ENCODE assay signal across 7 cellular contexts in the genomic region with DNA sequence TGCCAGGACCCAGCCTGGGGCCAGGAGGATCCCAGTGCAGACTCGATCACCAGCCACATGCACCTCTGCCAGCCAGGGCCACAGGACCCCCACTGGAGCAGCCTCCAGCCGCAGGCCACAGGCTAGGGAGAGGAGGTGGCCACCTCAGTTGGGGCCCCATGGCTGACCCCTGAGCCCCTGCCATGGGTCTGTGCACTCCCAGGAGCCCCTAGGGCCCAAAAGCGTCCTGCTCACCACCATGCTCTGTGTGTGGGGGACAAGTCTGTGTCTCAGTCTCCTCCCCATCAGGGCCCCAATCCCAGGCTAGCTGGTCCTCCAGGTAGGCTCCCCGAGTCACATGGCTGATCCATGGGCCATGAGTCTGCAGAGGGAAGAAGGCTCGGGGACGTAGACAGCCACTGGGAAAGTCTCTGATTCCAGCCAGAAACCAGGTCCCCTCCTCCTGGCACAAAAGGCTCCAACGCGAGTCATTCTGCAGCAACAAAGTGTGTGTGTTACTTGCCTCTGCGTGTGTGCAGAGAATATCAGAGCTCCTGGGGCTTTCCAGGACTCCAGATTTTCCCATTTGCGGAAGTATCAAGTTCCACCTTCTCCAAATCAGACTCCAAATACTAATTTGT. TPM values are rescaled to one million over a fixed set of nuclear protein-coding genes. Genes with fewer than 3 reads are reported as not detected.
DNase-seq lines count a peak whose midpoint lies in the region; ATAC-seq and TF ChIP-seq lines count a peak whose summit lies in the region.
"Had no signal": no experiment of that assay in that cellular context is flagged by ENCODE, and none has a peak within 500 bp of the region (broad histone marks: within the 10 kb centered on the region; RNA-seq: fewer than 3 reads in every experiment).

No MANE protein-coding gene starts in this region.

- DNase-seq in DND-41 (no peak), RWPE2 (ENCODE audit: low spot score) (no peak), cardiac muscle cell (ENCODE audit: low read depth in 1 of 2, low spot score in 1 of 2) (no peak), testis (peak; percentile 43), NCI-H1694 (lab: John Stamatoyannopoulos, UW) (no peak)

- H3K9me3 ChIP-seq in DND-41 (ENCODE audit: insufficient read depth, low read length, severe bottlenecking), result no peaks in the 10 kb centered on the region
- no peaks in the 10 kb centered on the region for H3K9me3 ChIP-seq in RWPE2 (ENCODE audit: severe bottlenecking)
- H3K9me3 ChIP-seq in cardiac muscle cell (ENCODE audit: low read depth), result no peaks in the 10 kb centered on the region
- no peaks in the 10 kb centered on the region for H3K9me3 ChIP-seq in testis

- H4K20me1 ChIP-seq in DND-41 (ENCODE audit: insufficient read depth, low read length), result no peaks in the 10 kb centered on the region

- WGBS in testis, 2 donors, result 14% methylated on average over 5 to 10 of the region's 10 CpGs

- peak; percentile 2; the same call in 2 of the 3 replicates for ATAC-seq in DND-41 (ENCODE audit: insufficient read depth, low read depth)
- ATAC-seq in RWPE2 (ENCODE audit: low read depth), result peak; percentile 4
- ATAC-seq in GM19397 (IDR thresholded peaks at IDR 0.05; ENCODE audit: unreplicated experiment), result no peak

- H3K9ac ChIP-seq in DND-41 (ENCODE audit: low read depth, low read length), result peak overlapping the region; percentile 49

- H3K36me3 ChIP-seq in DND-41 (ENCODE audit: insufficient read depth, low read length) (no peaks in the 10 kb centered on the region), RWPE2 (ENCODE audit: low read depth) (no peaks in the 10 kb centered on the region), cardiac muscle cell (no peaks in the 10 kb centered on the region), testis (ENCODE audit: low read depth, missing control alignments) (no peaks in the 10 kb centered on the region)

- H3K4me1 ChIP-seq in DND-41 (ENCODE audit: insufficient read depth, low read length) (peaks cover 18% of the 10 kb centered on the region), RWPE2 (ENCODE audit: insufficient read depth, poor library complexity, severe bottlenecking) (peaks cover 26% of the 10 kb centered on the region), cardiac muscle cell (ENCODE audit: low read depth) (peaks cover 7% of the 10 kb centered on the region), testis (peaks cover 10% of the 10 kb centered on the region)

- TF ChIP-seq CTCF in DND-41 (IDR thresholded peaks at IDR 0.05; ENCODE audit: borderline replicate concordance, extremely low read depth, low read length, poor library complexity, severe bottlenecking) (no peak), RWPE2 (IDR thresholded peaks at IDR 0.05; ENCODE audit: poor library complexity, severe bottlenecking) (no peak), cardiac muscle cell (IDR thresholded peaks at IDR 0.05; ENCODE audit: low read depth, low read length) (no peak), testis (IDR thresholded peaks at IDR 0.05) (no peak)

- peak overlapping the region in 1 of 2 experiments; percentile 47; a peak in 2 of 4 replicates for H3K4me3 ChIP-seq in DND-41 (ENCODE audit: low read depth in 1 of 2, low read length in 2 of 2)
- peak overlapping the region; percentile 6 for H3K4me3 ChIP-seq in RWPE2 (ENCODE audit: severe bottlenecking)
- H3K4me3 ChIP-seq in cardiac muscle cell, result peak overlapping the region; percentile 12
- peak overlapping the region; percentile 31 to 52 for H3K4me3 ChIP-seq in testis

- H3K27ac ChIP-seq in DND-41 (ENCODE audit: low read length) (peak overlapping the region; percentile 63), RWPE2 (ENCODE audit: poor library complexity, severe bottlenecking) (peak overlapping the region; percentile 84), cardiac muscle cell (peak overlapping the region; percentile 79), testis (peak overlapping the region; percentile 35 to 81)

- H3K27me3 ChIP-seq in DND-41 (ENCODE audit: insufficient read depth, low read length, poor library complexity), result no peaks in the 10 kb centered on the region
- no peaks in the 10 kb centered on the region for H3K27me3 ChIP-seq in RWPE2 (ENCODE audit: insufficient read depth, poor library complexity, severe bottlenecking)
- peaks cover 10% of the 10 kb centered on the region for H3K27me3 ChIP-seq in cardiac muscle cell
- no peaks in the 10 kb centered on the region for H3K27me3 ChIP-seq in testis

- peak overlapping the region; percentile 74 for H2AFZ ChIP-seq in DND-41 (ENCODE audit: low read depth, low read length)

- intact Hi-C loops in testis (cut with DNase I; ENCODE audit: low total_unique reads), result loop anchor here (10.0 kb wide), 2 partner anchors 57 to 157 kb away; a partner anchor contains a TSS

- no peaks in the 10 kb centered on the region for H3K79me2 ChIP-seq in DND-41 (ENCODE audit: insufficient read depth, low read length)

- TF ChIP-seq POLR2A in testis (IDR thresholded peaks at IDR 0.05), result no peak

- peak overlapping the region; percentile 65 for H3K4me2 ChIP-seq in DND-41 (ENCODE audit: insufficient read depth, low read length)

RNA-seq across cellular contexts. Expression of a gene that starts 6.1 kb away (rescaled TPM):
- 11.6 TPM in 2 replicates for total RNA-seq in cardiac muscle cell
- 19.5 and 22.5 TPM in 2 replicates for polyA plus RNA-seq in cardiac muscle cell
- total RNA-seq in testis, result under 1 TPM; 0.74 to 0.79 TPM
- polyA plus RNA-seq in testis (ENCODE audit: insufficient read depth, low read depth, low replicate concordance), result 1.5 TPM
- total RNA-seq: HT1080 had no signal

RNA-seq across cellular contexts. Expression of a gene that starts 8.3 kb away (rescaled TPM):
- total RNA-seq in cardiac muscle cell, result 0.63 and 1.1 TPM in 2 replicates
- 1.8 and 3.3 TPM in 2 replicates for polyA plus RNA-seq in cardiac muscle cell
- total RNA-seq in testis, result 1 to 10 TPM; 7.1 to 8.3 TPM
- 5.4 TPM for polyA plus RNA-seq in testis (ENCODE audit: insufficient read depth, low read depth, low replicate concordance)

RNA-seq across cellular contexts. Expression of a gene that starts 24.1 kb away (rescaled TPM):
- total RNA-seq in cardiac muscle cell (88.8 and 112 TPM in 2 replicates), testis (100 to 1,000 TPM in 1 of 2 donors, 10 to 100 TPM in 1; 96.9 to 111 TPM)
- polyA plus RNA-seq in cardiac muscle cell (63.0 and 80.6 TPM in 2 replicates), testis (ENCODE audit: insufficient read depth, low read depth, low replicate concordance) (86.0 TPM)

RNA-seq across cellular contexts. Expression of a gene that starts 33.4 kb away (rescaled TPM):
- total RNA-seq in cardiac muscle cell (109 and 121 TPM in 2 replicates), testis (10 to 100 TPM; 68.8 to 69.1 TPM)
- polyA plus RNA-seq in cardiac muscle cell (147 and 151 TPM in 2 replicates), testis (ENCODE audit: insufficient read depth, low read depth, low replicate concordance) (34.5 TPM)

RNA-seq across cellular contexts. Expression of a gene that starts 38.3 kb away (rescaled TPM):
- total RNA-seq in cardiac muscle cell (40.6 and 54.4 TPM in 2 replicates), testis (100 to 1,000 TPM; 205 to 217 TPM)
- polyA plus RNA-seq in cardiac muscle cell (386 and 618 TPM in 2 replicates), testis (ENCODE audit: insufficient read depth, low read depth, low replicate concordance) (423 TPM)
